7 cellular contexts compared by ENCODE assay signal in the genomic region with DNA sequence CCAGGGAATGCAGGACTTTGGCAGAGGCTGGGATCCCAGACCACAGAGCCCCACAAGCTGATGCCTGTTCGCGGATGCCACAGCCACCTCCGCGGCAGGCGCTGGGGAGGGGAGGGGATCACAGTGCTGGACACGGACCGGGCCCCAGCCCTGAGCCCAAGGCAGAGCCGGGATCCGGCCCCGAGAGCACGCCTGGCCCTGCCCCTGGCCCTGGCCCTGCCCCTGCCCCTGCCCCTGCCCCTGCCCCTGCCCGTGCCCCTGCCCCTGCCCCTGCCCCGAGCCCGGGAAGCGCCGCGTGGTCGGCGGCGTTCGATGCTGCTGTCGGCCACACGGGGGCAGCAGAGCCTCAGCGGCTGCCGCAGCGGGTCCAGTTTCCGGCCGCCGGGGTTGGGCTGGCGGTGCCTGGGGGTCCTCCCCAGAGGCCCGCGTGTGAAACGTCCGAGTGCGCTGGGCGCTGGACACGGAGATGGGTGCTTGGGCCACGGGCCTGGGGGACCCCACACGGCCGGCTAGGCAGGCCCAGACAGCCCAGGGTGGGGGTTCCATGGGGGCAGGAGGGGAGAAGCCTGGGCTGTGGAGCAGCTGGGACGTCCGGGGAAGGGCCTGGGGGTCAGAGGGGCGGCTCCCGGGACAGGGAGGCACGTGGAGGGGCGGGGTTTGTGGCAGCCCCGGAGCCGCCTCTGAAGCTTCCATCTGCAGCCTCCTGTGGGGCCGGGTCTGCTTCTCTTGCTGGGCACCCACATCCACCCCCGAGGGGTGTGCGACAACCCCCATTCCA.
DNase-seq lines count a peak whose midpoint lies in the region; ATAC-seq, FAIRE-seq and TF ChIP-seq lines count a peak whose summit lies in the region.
"Not testable (repeated sequence)": the region's sequence is repeated elsewhere in the genome, so short reads cannot be mapped to it uniquely, and the experiment has no call there.

No MANE protein-coding gene starts in this region.

- H3K27me3 ChIP-seq in GM12878 (replicated peaks in 1 of 2; ENCODE audit: control insufficient read depth in 2 of 2, insufficient read depth in 2 of 2, low read length in 1 of 2) = not testable (repeated sequence)

- H4K20me1 ChIP-seq in GM12878 (ENCODE audit: control insufficient read depth, insufficient read depth) = not testable (repeated sequence)

- H2AFZ ChIP-seq in GM12878 (ENCODE audit: control insufficient read depth, low read depth, low read length) = not testable (repeated sequence)

- FAIRE-seq in GM12878 (lab: Jason Lieb, UNC) = not testable (repeated sequence)

- intact Hi-C loops in GM12878 (cut with micrococcal nuclease; ENCODE audit: unreplicated experiment) = not testable (repeated sequence)

- peak; percentile 37 for ATAC-seq in GM18520 (IDR thresholded peaks at IDR 0.05; ENCODE audit: unreplicated experiment)
- ATAC-seq in GM21447 (IDR thresholded peaks at IDR 0.05; ENCODE audit: unreplicated experiment) = peak; percentile 43
- ATAC-seq in HG02973 (IDR thresholded peaks at IDR 0.05; ENCODE audit: unreplicated experiment) = peak; percentile 42
- peak; percentile 41 for ATAC-seq in HG03571 (IDR thresholded peaks at IDR 0.05; ENCODE audit: unreplicated experiment)
- peak; percentile 78 for ATAC-seq in GM12878
- ATAC-seq in naive B cell (ENCODE audit: low read depth in 2 of 2) = peak; percentile 62 to 70

- H3K9me3 ChIP-seq in GM12878 (replicated peaks; ENCODE audit: control insufficient read depth, insufficient read depth, low read length) = not testable (repeated sequence)

- H3K36me3 ChIP-seq in GM12878 (ENCODE audit: control insufficient read depth in 2 of 2, insufficient read depth in 2 of 2, low read length in 1 of 2) = not testable (repeated sequence)

- TF ChIP-seq EP300 in GM12878 (IDR thresholded peaks at IDR 0.05; ENCODE audit: borderline replicate concordance in 1 of 2, control insufficient read depth in 1 of 2, low read depth in 2 of 2, low read length in 2 of 2) = not testable (repeated sequence)

- WGBS in GM12878 (ENCODE audit: insufficient coverage, insufficient replicate concordance, low lambda C conversion rate, missing lambda C conversion rate) = 0% methylated on average over 3 of the region's 51 CpGs

- peak overlapping the region; percentile 39; the same call in 1 of the 2 replicates for H3K9ac ChIP-seq in GM12878 (ENCODE audit: control insufficient read depth, insufficient read depth, low read length)

- peak; percentile 24; the same call in 1 of the 2 replicates for TF ChIP-seq POLR2A in GM12878 (IDR thresholded peaks at IDR 0.05; ENCODE audit: low read depth, low read length)

- CTCF ChIA-PET in GM12878 (lab: Yijun Ruan, JAX) = interaction anchor here (0.6 to 1.1 kb wide), 5 partner anchors 177 to 628 kb away, joined by 3 to 8 read pairs (median 3); no protein-coding TSS in a partner anchor

- H3K4me3 Mint-ChIP-seq in naive B cell = peak overlapping the region in 4 of 8 donors; percentile 20 to 58 (median 44)

- H3K27me3 Mint-ChIP-seq in naive B cell = not testable (repeated sequence)

- H3K27ac Mint-ChIP-seq in naive B cell = peak overlapping the region in 1 of 6 donors; percentile 66

- in situ Hi-C loops in GM12878 (cut with MboI) = loop anchor here (10.0 kb wide), 2 partner anchors 595 to 625 kb away; no protein-coding TSS in a partner anchor

- H3K4me1 Mint-ChIP-seq in naive B cell = peaks cover 24 to 42% (median 27%) of the 10 kb centered on the region in 3 donors

- H3K27ac ChIP-seq in GM12878 (ENCODE audit: control insufficient read depth, insufficient read depth) = peak overlapping the region; percentile 48

- H3K4me1 ChIP-seq in GM12878 (ENCODE audit: control insufficient read depth, insufficient read depth, low read length) = peaks cover 27% of the 10 kb centered on the region

- 0 out of 2 replicates have a peak overlapping the region, but pooled peaks have one; percentile 33 for H3K4me2 ChIP-seq in GM12878 (ENCODE audit: control insufficient read depth, insufficient read depth)

- TF ChIP-seq CTCF in GM12878 (IDR thresholded peaks at IDR 0.05 in 2 of 3, conservative IDR thresholded peaks at IDR 0.05 in 1 of 3; ENCODE audit: control insufficient read depth in 2 of 3, extremely low read depth in 1 of 3, insufficient read depth in 1 of 3, low read depth in 3 of 3, low read length in 3 of 3) = not testable (repeated sequence)

- RAD21 ChIA-PET in GM12878 (lab: Charles Lee; ENCODE audit: unreplicated experiment) = interaction anchor here (0.7 to 0.8 kb wide), 3 partner anchors 179 to 675 kb away, joined by 3 to 5 read pairs (median 4); no protein-coding TSS in a partner anchor

- BruUV-seq in GM12878 (replicated peaks; lab: Mats Ljungman, UMichigan) = not testable (repeated sequence)

- peaks cover 13% of the 10 kb centered on the region for H3K79me2 ChIP-seq in GM12878 (ENCODE audit: control insufficient read depth, insufficient read depth, low read length)

- POLR2A ChIA-PET in GM12878 (lab: Charles Lee) = not testable (repeated sequence)

- TF ChIP-seq RAD21 in GM12878 (IDR thresholded peaks at IDR 0.05; ENCODE audit: insufficient read depth, low read depth, low read length) = not testable (repeated sequence)

- H3K36me3 Mint-ChIP-seq in naive B cell = not testable (repeated sequence)

- H3K9me3 Mint-ChIP-seq in naive B cell = not testable (repeated sequence)

- SMC1A ChIA-PET in GM12878 (lab: Charles Lee; ENCODE audit: uncharacterized antibody, unreplicated experiment) = interaction anchor here (0.7 to 0.8 kb wide), 2 partner anchors 179 to 597 kb away, joined by 3 to 4 read pairs; no protein-coding TSS in a partner anchor

- H3K4me3 ChIP-seq in GM12878 = peak overlapping the region; percentile 32; the same call in 1 of the 2 replicates

- DNase-seq in activated CD4-positive, alpha-beta T cell treated with anti-CD3 and anti-CD28 coated beads for 4 hours = peak; percentile 27 to 37
- DNase-seq in GM12878 (ENCODE audit: low read depth, low spot score) = not testable (repeated sequence)
- peak; percentile 44 for DNase-seq in naive B cell
